37 cellular contexts compared by ENCODE assay signal in genomic region chr6:169661357-169661756, GRCh38.
"Had no signal": no experiment of that assay in that cellular context is flagged by ENCODE, and none has a peak within 500 bp of the region (broad histone marks: within the 10 kb centered on the region; RNA-seq: fewer than 3 reads in every experiment).

No MANE protein-coding gene starts in this region.

- H3K27me3 ChIP-seq: adrenal gland, body of pancreas, brain microvascular endothelial cell, breast epithelium had no signal

- H3K27ac Mint-ChIP-seq: activated B cell treated with CpG ODN at 0.5 μM for 24 hours; activated CD4-positive, alpha-beta memory T cell treated with anti-CD3 and anti-CD28 coated beads for 36 hours; activated CD4-positive, alpha-beta T cell treated with anti-CD3 and anti-CD28 coated beads, Interleukin-2, amount 10 ng/mL, durations not matched to agents 24 days and 14 days; activated CD8-positive, alpha-beta T cell treated with anti-CD3 and anti-CD28 coated beads for 36 hours; activated naive CD4-positive, alpha-beta T cell treated with anti-CD3 and anti-CD28 coated beads for 36 hours; activated naive CD4-positive, alpha-beta T cell treated with anti-CD3 and anti-CD28 coated beads, Interleukin-2, amount 50 U/mL, for 72 hours; activated naive CD8-positive, alpha-beta T cell treated with anti-CD3 and anti-CD28 coated beads for 36 hours; activated T-cell treated with anti-CD3 and anti-CD28 coated beads, Interleukin-2, amount 50 U/mL, for 72 hours; activated T-helper 1 cell treated with anti-CD3 and anti-CD28 coated beads, Interleukin-12 subunit alpha, Interleukin-12 subunit beta, Interleukin-2, Interleukin-4 antibody, amounts not matched to agents 30 ng/mL and 10 ng/mL and 1 ng/mL, durations not matched to agents 14 hours and 24 hours and 36 hours; activated T-helper 17 cell treated with anti-CD3 and anti-CD28 coated beads, Interleukin-2, amount 50 U/mL, for 72 hours; T-helper 1 cell treated with Interleukin-12 subunit alpha and Interleukin-12 subunit beta and Interleukin-4 antibody, amounts not matched to agents 30 μg/mL and 1 μg/mL, for 36 hours; T-helper 2 cell treated with Interferon-gamma antibody and Interleukin-4, amounts not matched to agents 5 μg/mL and 100 μg/mL, for 36 hours had no signal

- H3K4me1 ChIP-seq: adrenal gland, body of pancreas, breast epithelium had no signal

- H3K27ac ChIP-seq: adrenal gland, body of pancreas, brain microvascular endothelial cell, breast epithelium, VCaP had no signal

- FAIRE-seq: astrocyte, TTC549 had no signal

- DNase-seq: activated B cell treated with CpG ODN at 0.5 μM for 24 hours; activated CD4-positive, alpha-beta memory T cell treated with anti-CD3 and anti-CD28 coated beads for 36 hours; activated CD4-positive, alpha-beta T cell treated with anti-CD3 and anti-CD28 coated beads for 4 hours; activated CD4-positive, alpha-beta T cell treated with anti-CD3 and anti-CD28 coated beads, Interleukin-2, amount 10 ng/mL, durations not matched to agents 24 days and 14 days; activated CD4-positive, alpha-beta T cell treated with anti-CD3 and anti-CD28 coated beads, Interleukin-2, amount 50 U/mL, for 1 hour; activated CD4-positive, alpha-beta T cell treated with anti-CD3 and anti-CD28 coated beads, Interleukin-2, amount 50 U/mL, for 4 hours; activated CD4-positive, CD25-positive, alpha-beta regulatory T cell treated with anti-CD3 and anti-CD28 coated beads, Interleukin-2, amount 50 U/mL, for 72 hours; activated CD8-positive, alpha-beta memory T cell treated with anti-CD3 and anti-CD28 coated beads, Interleukin-2, amount 50 U/mL, for 4 hours; activated CD8-positive, alpha-beta T cell treated with anti-CD3 and anti-CD28 coated beads for 36 hours; activated effector memory CD4-positive, alpha-beta T cell treated with anti-CD3 and anti-CD28 coated beads, Interleukin-2, amount 50 U/mL, for 16 hours; activated gamma-delta T cell treated with Interleukin-2 at 50 U/mL for 16 hours; activated naive CD4-positive, alpha-beta T cell; activated naive CD4-positive, alpha-beta T cell treated with anti-CD3 and anti-CD28 coated beads for 36 hours; activated naive CD4-positive, alpha-beta T cell treated with anti-CD3 and anti-CD28 coated beads, Interleukin-2, amount 50 U/mL, for 16 hours; activated naive CD8-positive, alpha-beta T cell treated with anti-CD3 and anti-CD28 coated beads for 36 hours; activated T-cell treated with anti-CD3 and anti-CD28 coated beads for 4 hours; activated T-cell treated with anti-CD3 and anti-CD28 coated beads, Interleukin-2, amount 50 U/mL, for 1 hour; activated T-cell treated with anti-CD3 and anti-CD28 coated beads, Interleukin-2, amount 50 U/mL, for 4 hours; activated T-cell treated with anti-CD3 and anti-CD28 coated beads, Interleukin-2, amount 50 U/mL, for 72 hours; amniotic stem cell; aorta; body of pancreas; brain microvascular endothelial cell; central memory CD4-positive, alpha-beta T cell; T-helper 1 cell; T-helper 2 cell; T-helper 9 cell had no signal

- H3K9me3 ChIP-seq: adrenal gland, body of pancreas, breast epithelium had no signal

- H3K27me3 Mint-ChIP-seq: activated B cell treated with CpG ODN at 0.5 μM for 24 hours; activated CD4-positive, alpha-beta memory T cell treated with anti-CD3 and anti-CD28 coated beads for 36 hours; activated CD4-positive, alpha-beta T cell treated with anti-CD3 and anti-CD28 coated beads, Interleukin-2, amount 10 ng/mL, durations not matched to agents 24 days and 14 days; activated CD8-positive, alpha-beta T cell treated with anti-CD3 and anti-CD28 coated beads for 36 hours; activated naive CD8-positive, alpha-beta T cell treated with anti-CD3 and anti-CD28 coated beads for 36 hours; activated T-helper 17 cell treated with anti-CD3 and anti-CD28 coated beads, Interleukin-2, amount 50 U/mL, for 72 hours had no signal

- H3K4me3 Mint-ChIP-seq: activated B cell treated with CpG ODN at 0.5 μM for 24 hours; activated CD4-positive, alpha-beta memory T cell treated with anti-CD3 and anti-CD28 coated beads for 36 hours; activated CD4-positive, alpha-beta T cell treated with anti-CD3 and anti-CD28 coated beads, Interleukin-2, amount 10 ng/mL, durations not matched to agents 24 days and 14 days; activated CD8-positive, alpha-beta T cell treated with anti-CD3 and anti-CD28 coated beads for 36 hours; activated naive CD4-positive, alpha-beta T cell treated with anti-CD3 and anti-CD28 coated beads for 36 hours; activated naive CD8-positive, alpha-beta T cell treated with anti-CD3 and anti-CD28 coated beads for 36 hours; activated T-cell treated with anti-CD3 and anti-CD28 coated beads, Interleukin-2, amount 50 U/mL, for 4 hours; activated T-cell treated with anti-CD3 and anti-CD28 coated beads, Interleukin-2, amount 50 U/mL, for 72 hours; activated T-helper 1 cell treated with anti-CD3 and anti-CD28 coated beads, Interleukin-12 subunit alpha, Interleukin-12 subunit beta, Interleukin-2, Interleukin-4 antibody, amounts not matched to agents 30 ng/mL and 10 ng/mL and 1 ng/mL, durations not matched to agents 14 hours and 24 hours and 36 hours; activated T-helper 17 cell treated with anti-CD3 and anti-CD28 coated beads, Interleukin-2, amount 50 U/mL, for 72 hours; T-helper 1 cell treated with Interleukin-12 subunit alpha and Interleukin-12 subunit beta and Interleukin-4 antibody, amounts not matched to agents 30 μg/mL and 1 μg/mL, for 36 hours; T-helper 2 cell treated with Interferon-gamma antibody and Interleukin-4, amounts not matched to agents 5 μg/mL and 100 μg/mL, for 36 hours had no signal

- H3K4me1 Mint-ChIP-seq: activated B cell treated with CpG ODN at 0.5 μM for 24 hours; activated CD4-positive, alpha-beta T cell treated with anti-CD3 and anti-CD28 coated beads, Interleukin-2, amount 10 ng/mL, durations not matched to agents 24 days and 14 days; activated naive CD8-positive, alpha-beta T cell treated with anti-CD3 and anti-CD28 coated beads for 36 hours; activated T-helper 17 cell treated with anti-CD3 and anti-CD28 coated beads, Interleukin-2, amount 50 U/mL, for 72 hours had no signal

- H3K4me3 ChIP-seq: adrenal gland, body of pancreas, breast epithelium had no signal

- H3K9me3 Mint-ChIP-seq: activated B cell treated with CpG ODN at 0.5 μM for 24 hours; activated CD4-positive, alpha-beta memory T cell treated with anti-CD3 and anti-CD28 coated beads for 36 hours; activated CD4-positive, alpha-beta T cell treated with anti-CD3 and anti-CD28 coated beads, Interleukin-2, amount 10 ng/mL, durations not matched to agents 24 days and 14 days; activated CD8-positive, alpha-beta T cell treated with anti-CD3 and anti-CD28 coated beads for 36 hours; activated naive CD4-positive, alpha-beta T cell treated with anti-CD3 and anti-CD28 coated beads for 36 hours; activated naive CD4-positive, alpha-beta T cell treated with anti-CD3 and anti-CD28 coated beads, Interleukin-2, amount 50 U/mL, for 72 hours; activated naive CD8-positive, alpha-beta T cell treated with anti-CD3 and anti-CD28 coated beads for 36 hours; activated T-cell treated with anti-CD3 and anti-CD28 coated beads, Interleukin-2, amount 50 U/mL, for 4 hours; activated T-cell treated with anti-CD3 and anti-CD28 coated beads, Interleukin-2, amount 50 U/mL, for 72 hours; activated T-helper 1 cell treated with anti-CD3 and anti-CD28 coated beads, Interleukin-12 subunit alpha, Interleukin-12 subunit beta, Interleukin-2, Interleukin-4 antibody, amounts not matched to agents 30 ng/mL and 10 ng/mL and 1 ng/mL, durations not matched to agents 14 hours and 24 hours and 36 hours; activated T-helper 17 cell treated with anti-CD3 and anti-CD28 coated beads, Interleukin-2, amount 50 U/mL, for 72 hours; T-helper 1 cell treated with Interleukin-12 subunit alpha and Interleukin-12 subunit beta and Interleukin-4 antibody, amounts not matched to agents 30 μg/mL and 1 μg/mL, for 36 hours; T-helper 2 cell treated with Interferon-gamma antibody and Interleukin-4, amounts not matched to agents 5 μg/mL and 100 μg/mL, for 36 hours had no signal

- H3K36me3 ChIP-seq: adrenal gland, breast epithelium had no signal
